In genomic region chr17:80414803-80415625, GRCh38 we compare ENCODE assay signal across 8 cellular contexts. TPM values are rescaled to one million over a fixed set of nuclear protein-coding genes. Genes with fewer than 3 reads are reported as not detected.
A peak's percentile ranks its signal among the peaks of the same experiment; 100 is the strongest.
DNase-seq lines count a peak whose midpoint lies in the region; ATAC-seq and TF ChIP-seq lines count a peak whose summit lies in the region.

Gene ENDOV, plus strand, starts transcription at chr17:80415167. Its CDS starts 28 bp downstream, at chr17:80415195.

- no peaks in the 10 kb centered on the region for H3F3A ChIP-seq in PC-3 (ENCODE audit: low read length, unreplicated experiment)

- H3K36me3 ChIP-seq in PC-3 (ENCODE audit: low read depth, low read length): peaks cover 3% of the 10 kb centered on the region; the same call in 1 of the 2 replicates

- H3K9me3 ChIP-seq in PC-3 (ENCODE audit: low read length) (no peaks in the 10 kb centered on the region), mononuclear cell (ENCODE audit: low read depth, low read length) (no peaks in the 10 kb centered on the region)

- H3K4me2 ChIP-seq in PC-3 (ENCODE audit: low read length): peak within 1 kb of the TSS; percentile 97

- peaks cover 14% of the 10 kb centered on the region for H3K4me1 ChIP-seq in PC-3 (ENCODE audit: insufficient read depth, low read length)
- peaks cover 17% of the 10 kb centered on the region for H3K4me1 ChIP-seq in mononuclear cell (ENCODE audit: insufficient read depth, low read length)

- no peaks in the 10 kb centered on the region for H3K9me2 ChIP-seq in PC-3 (replicated peaks; ENCODE audit: low read length)

- CTCF ChIA-PET in PC-3 (lab: Charles Lee): no interaction called here

- H3K27ac ChIP-seq in PC-3 (ENCODE audit: low read length) (peak within 1 kb of the TSS; percentile 83), epithelial cell of prostate (peak within 1 kb of the TSS; percentile 85)

- POLR2A ChIA-PET in PC-3 (lab: Charles Lee; ENCODE audit: unreplicated experiment): interaction anchor here (0.6 to 0.7 kb wide), 2 partner anchors 115 to 604 kb away, joined by 3 to 4 read pairs; no protein-coding TSS in a partner anchor

- BruUV-seq in PC-3 (replicated peaks; lab: Mats Ljungman, UMichigan): TSS peak; percentile 64

- no peaks in the 10 kb centered on the region for H4K20me1 ChIP-seq in PC-3 (ENCODE audit: low read length)

- H3K27me3 ChIP-seq in PC-3 (ENCODE audit: low read length) (no peaks in the 10 kb centered on the region), mononuclear cell (ENCODE audit: insufficient read depth, low read length) (peaks cover 4% of the 10 kb centered on the region)

- H2AFZ ChIP-seq in PC-3 (ENCODE audit: low read length): peak within 1 kb of the TSS; percentile 87

- intact Hi-C loops in PC-3 (cut with micrococcal nuclease): no loop called here

- H3K79me2 ChIP-seq in PC-3 (ENCODE audit: low read length): peaks cover 25% of the 10 kb centered on the region

- ATAC-seq in GM21717 (IDR thresholded peaks at IDR 0.05; ENCODE audit: unreplicated experiment) (peak; percentile 80), PC-3 (peak; percentile 87)

- DNase-seq in DMS114 treated with DMSO at 0.1 percent for 48 hours (lab: John Stamatoyannopoulos, UW; ENCODE audit: unreplicated experiment): peak; percentile 85
- DNase-seq in KBM-7: peak; percentile 93
- peak; percentile 95 for DNase-seq in PC-3
- peak; percentile 91 for DNase-seq in activated T-cell treated with anti-CD3 and anti-CD28 coated beads for 4 hours
- peak; percentile 60 for DNase-seq in epithelial cell of prostate (ENCODE audit: low read depth, low spot score)
- peak; percentile 88 to 91 for DNase-seq in stimulated activated CD8-positive, alpha-beta memory T cell treated with anti-CD3 and anti-CD28 coated beads, Interleukin-2, amount 100 ng/mL, for 1 hour (ENCODE audit: low read depth in 2 of 2)

- no peak for TF ChIP-seq CTCF in PC-3 (conservative IDR thresholded peaks at IDR 0.05; ENCODE audit: low read depth, low read length)

- peak within 1 kb of the TSS; percentile 79 for H3K4me3 ChIP-seq in PC-3 (ENCODE audit: low read length)
- peak within 1 kb of the TSS; percentile 94 for H3K4me3 ChIP-seq in mononuclear cell (ENCODE audit: low read length)

- in situ Hi-C loops in KBM-7 (cut with MboI; ENCODE audit: low pct_unique_long_range_greater_than_20kb, low sequenced_read_pairs): no loop called here

- H3K9ac ChIP-seq in PC-3 (ENCODE audit: low read length): peak within 1 kb of the TSS; percentile 94

RNA-seq across cellular contexts. Expression of gene ENDOV, which starts in this region (rescaled TPM):
- total RNA-seq in PC-3 (2014; rRNA removed) (57.9 and 59.3 TPM in 2 replicates), mononuclear cell (4.9 TPM)

Comparison
In these comparisons a context has a peak if more than half of its experiments do, and no peak if none do; other contexts are left out.
1. Peak in every context shown above with its lines: DNase-seq, ATAC-seq, H3K4me3 ChIP-seq and H3K27ac ChIP-seq.